Comparison of ENCODE assay signal across 8 cellular contexts in the genomic region with DNA sequence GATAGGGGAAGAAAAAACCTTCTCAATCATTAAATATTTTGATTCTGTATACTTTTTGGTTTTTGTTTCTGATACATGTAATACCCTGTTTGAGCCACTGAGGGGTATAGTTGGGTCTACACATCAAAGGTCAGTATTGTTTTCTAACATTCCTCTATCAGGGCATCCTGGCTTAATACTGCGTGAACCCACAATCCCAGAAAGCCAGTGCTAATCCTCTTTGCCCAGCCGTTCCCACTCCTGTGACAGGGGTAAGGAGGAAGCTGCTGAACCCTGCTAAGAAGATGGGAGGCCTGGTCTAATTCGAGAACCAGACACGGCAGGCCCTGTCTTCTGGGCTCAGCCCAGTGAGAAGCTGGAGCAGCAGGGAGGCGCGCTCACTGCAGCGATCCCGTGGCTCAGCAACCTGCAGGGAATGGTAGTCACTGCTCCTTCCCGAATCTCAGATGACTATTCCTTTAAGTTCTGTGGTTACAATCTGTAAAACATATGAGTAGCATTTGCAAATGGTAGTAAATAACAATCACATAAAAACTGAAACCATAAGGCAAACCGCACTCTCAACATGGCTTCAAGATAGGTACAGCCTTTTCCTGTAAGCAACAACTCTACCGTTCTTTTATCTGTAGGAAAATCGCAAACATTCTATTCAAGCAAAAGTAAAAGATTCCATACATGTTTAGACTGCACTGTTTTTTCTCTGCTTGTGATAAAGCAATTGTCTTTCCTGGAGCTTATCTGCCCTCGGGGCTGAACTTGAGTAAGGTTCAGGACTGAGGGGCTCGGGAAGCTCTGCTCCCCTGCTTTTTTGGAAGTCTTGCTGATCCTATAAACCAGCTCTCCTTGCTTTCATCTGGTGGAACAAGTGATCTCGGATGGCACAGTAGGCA.
DNase-seq lines count a peak whose midpoint lies in the region; ATAC-seq, FAIRE-seq and TF ChIP-seq lines count a peak whose summit lies in the region.

No MANE protein-coding gene starts in this region.

- intact Hi-C loops in lower lobe of right lung (cut with DNase I) (no loop called here), uterus (cut with DNase I; ENCODE audit: low total_unique reads) (no loop called here)

- H3K9me3 ChIP-seq in lower lobe of right lung (no peaks in the 10 kb centered on the region), uterus (no peaks in the 10 kb centered on the region)

- DNase-seq in Ammon's horn (ENCODE audit: low spot score) (peak; percentile 56), NCI-H524 treated with DMSO at 0.1 percent for 48 hours (lab: John Stamatoyannopoulos, UW) (peak; percentile 82), choroid plexus epithelial cell (ENCODE audit: low read depth) (peak; percentile 84), lower lobe of right lung (no peak), uterus (peak in 1 of 2 donors; percentile 29), H54 (ENCODE audit: insufficient read length, low spot score) (no peak)
- DNase-seq in stimulated activated CD4-positive, alpha-beta T cell treated with anti-CD3 and anti-CD28 coated beads, Interleukin-4, amount 100 ng/mL, for 4 hours, result no peak

- H3K27me3 ChIP-seq in lower lobe of right lung (ENCODE audit: low read depth) (no peaks in the 10 kb centered on the region), uterus (no peaks in the 10 kb centered on the region)

- H3K4me1 ChIP-seq in lower lobe of right lung (peaks cover 11% of the 10 kb centered on the region), uterus (no peaks in the 10 kb centered on the region)

- TF ChIP-seq CTCF in choroid plexus epithelial cell (conservative IDR thresholded peaks at IDR 0.05; ENCODE audit: low read depth, low read length), result peak; percentile 59
- no peak for TF ChIP-seq CTCF in lower lobe of right lung (IDR thresholded peaks at IDR 0.05)
- TF ChIP-seq CTCF in uterus (IDR thresholded peaks at IDR 0.05), result peak; percentile 24 to 50 (median 35)

- peak; percentile 67 for ATAC-seq in GM19438 (IDR thresholded peaks at IDR 0.05; ENCODE audit: low read depth, unreplicated experiment)
- ATAC-seq in lower lobe of right lung, result peak; percentile 71 to 74

- FAIRE-seq in H54 (lab: Jason Lieb, UNC), result no peak

- peak overlapping the region; percentile 46 for H3K4me3 ChIP-seq in choroid plexus epithelial cell (ENCODE audit: low read depth, low read length)
- H3K4me3 ChIP-seq in lower lobe of right lung, result no peak overlapping the region
- no peak overlapping the region for H3K4me3 ChIP-seq in uterus

- H3K27ac ChIP-seq in lower lobe of right lung (no peak overlapping the region), uterus (peak overlapping the region in 1 of 2 donors; percentile 46)

- TF ChIP-seq POLR2A in uterus (IDR thresholded peaks at IDR 0.05), result no peak
- TF ChIP-seq POLR2A in H54 (IDR thresholded peaks at IDR 0.05; ENCODE audit: low read depth, low read length), result no peak

- H3K36me3 ChIP-seq in lower lobe of right lung, result no peaks in the 10 kb centered on the region
- H3K36me3 ChIP-seq in uterus, result no peaks in the 10 kb centered on the region

Comparison
In these comparisons a context has a peak if more than half of its experiments do, and no peak if none do; other contexts are left out.
1. DNase-seq: peak in Ammon's horn (single experiment), NCI-H524 treated with DMSO at 0.1 percent for 48 hours (single experiment) and choroid plexus epithelial cell (single experiment); none in lower lobe of right lung (single experiment), stimulated activated CD4-positive, alpha-beta T cell treated with anti-CD3 and anti-CD28 coated beads, Interleukin-4, amount 100 ng/mL, for 4 hours (0 of 2) and H54 (single experiment).